Comparison of ENCODE assay signal across 1 cellular context in the genomic region with DNA sequence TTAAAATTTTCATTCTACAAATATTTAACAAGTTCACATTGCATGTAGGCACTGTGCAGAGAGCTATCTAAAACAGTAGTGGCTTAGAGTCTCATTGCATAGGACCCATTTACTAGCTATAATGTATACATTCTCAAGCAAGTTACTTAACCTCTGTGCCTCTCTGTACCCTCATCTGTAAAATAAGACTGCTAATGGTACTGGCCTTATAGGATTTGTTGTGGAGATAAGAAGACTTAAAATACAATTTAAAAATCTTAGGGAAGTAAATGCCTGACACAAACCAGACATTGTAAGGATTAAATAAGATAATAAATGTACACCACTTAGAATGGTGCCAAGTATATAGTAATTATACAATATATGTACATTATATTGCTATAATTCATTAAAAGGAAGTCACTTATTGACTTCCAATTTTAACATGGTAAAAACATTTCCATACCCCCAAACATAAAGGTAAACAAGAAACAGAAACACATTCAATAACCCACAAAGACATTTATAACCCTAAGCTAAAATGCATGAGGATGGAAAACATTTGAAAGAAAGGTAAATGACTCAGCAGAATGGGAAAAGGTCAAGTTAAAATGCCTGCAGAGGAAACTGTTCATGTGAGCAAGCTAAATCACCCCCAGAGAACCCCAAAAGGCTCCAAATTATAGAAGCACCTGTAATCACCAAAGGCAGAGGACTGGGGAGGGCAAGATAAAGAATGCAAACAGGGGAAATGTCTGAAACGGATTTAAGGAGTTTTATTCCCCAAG.
TF ChIP-seq lines count a peak whose summit lies in the region.

No MANE protein-coding gene starts in this region.

TF ChIP-seq in HCT116, 20 proteins besides CTCF, POLR2A, EP300 and RAD21:
- TF ChIP-seq ELF1 (IDR thresholded peaks at IDR 0.05; ENCODE audit: borderline replicate concordance, low read depth) (no peak), SRF (IDR thresholded peaks at IDR 0.05; ENCODE audit: low read depth) (no peak), ATF3 (IDR thresholded peaks at IDR 0.05) (no peak), EGR1 (IDR thresholded peaks at IDR 0.05; ENCODE audit: low read depth) (0 out of 2 replicates have a peak, but pooled peaks have one; percentile 4), SP1 (IDR thresholded peaks at IDR 0.05; ENCODE audit: low read depth) (no peak), EZH2 (IDR thresholded peaks at IDR 0.05) (no peak), FOSL1 (IDR thresholded peaks at IDR 0.05; ENCODE audit: low read depth) (peak; percentile 25; the same call in 1 of the 2 replicates), YY1 (IDR thresholded peaks at IDR 0.05; ENCODE audit: extremely low read depth, insufficient replicate concordance, low read depth, low read length) (no peak)
- TF ChIP-seq, protein P1, sequence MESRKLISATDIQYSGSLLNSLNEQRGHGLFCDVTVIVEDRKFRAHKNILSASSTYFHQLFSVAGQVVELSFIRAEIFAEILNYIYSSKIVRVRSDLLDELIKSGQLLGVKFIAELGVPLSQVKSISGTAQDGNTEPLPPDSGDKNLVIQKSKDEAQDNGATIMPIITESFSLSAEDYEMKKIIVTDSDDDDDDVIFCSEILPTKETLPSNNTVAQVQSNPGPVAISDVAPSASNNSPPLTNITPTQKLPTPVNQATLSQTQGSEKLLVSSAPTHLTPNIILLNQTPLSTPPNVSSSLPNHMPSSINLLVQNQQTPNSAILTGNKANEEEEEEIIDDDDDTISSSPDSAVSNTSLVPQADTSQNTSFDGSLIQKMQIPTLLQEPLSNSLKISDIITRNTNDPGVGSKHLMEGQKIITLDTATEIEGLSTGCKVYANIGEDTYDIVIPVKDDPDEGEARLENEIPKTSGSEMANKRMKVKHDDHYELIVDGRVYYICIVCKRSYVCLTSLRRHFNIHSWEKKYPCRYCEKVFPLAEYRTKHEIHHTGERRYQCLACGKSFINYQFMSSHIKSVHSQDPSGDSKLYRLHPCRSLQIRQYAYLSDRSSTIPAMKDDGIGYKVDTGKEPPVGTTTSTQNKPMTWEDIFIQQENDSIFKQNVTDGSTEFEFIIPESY (IDR thresholded peaks at IDR 0.05; ENCODE audit: extremely low read depth, insufficient replicate concordance, low read length) = no peak
- TF ChIP-seq, protein P2, sequence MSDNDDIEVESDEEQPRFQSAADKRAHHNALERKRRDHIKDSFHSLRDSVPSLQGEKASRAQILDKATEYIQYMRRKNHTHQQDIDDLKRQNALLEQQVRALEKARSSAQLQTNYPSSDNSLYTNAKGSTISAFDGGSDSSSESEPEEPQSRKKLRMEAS (IDR thresholded peaks at IDR 0.05) = no peak
- TF ChIP-seq, protein P3, sequence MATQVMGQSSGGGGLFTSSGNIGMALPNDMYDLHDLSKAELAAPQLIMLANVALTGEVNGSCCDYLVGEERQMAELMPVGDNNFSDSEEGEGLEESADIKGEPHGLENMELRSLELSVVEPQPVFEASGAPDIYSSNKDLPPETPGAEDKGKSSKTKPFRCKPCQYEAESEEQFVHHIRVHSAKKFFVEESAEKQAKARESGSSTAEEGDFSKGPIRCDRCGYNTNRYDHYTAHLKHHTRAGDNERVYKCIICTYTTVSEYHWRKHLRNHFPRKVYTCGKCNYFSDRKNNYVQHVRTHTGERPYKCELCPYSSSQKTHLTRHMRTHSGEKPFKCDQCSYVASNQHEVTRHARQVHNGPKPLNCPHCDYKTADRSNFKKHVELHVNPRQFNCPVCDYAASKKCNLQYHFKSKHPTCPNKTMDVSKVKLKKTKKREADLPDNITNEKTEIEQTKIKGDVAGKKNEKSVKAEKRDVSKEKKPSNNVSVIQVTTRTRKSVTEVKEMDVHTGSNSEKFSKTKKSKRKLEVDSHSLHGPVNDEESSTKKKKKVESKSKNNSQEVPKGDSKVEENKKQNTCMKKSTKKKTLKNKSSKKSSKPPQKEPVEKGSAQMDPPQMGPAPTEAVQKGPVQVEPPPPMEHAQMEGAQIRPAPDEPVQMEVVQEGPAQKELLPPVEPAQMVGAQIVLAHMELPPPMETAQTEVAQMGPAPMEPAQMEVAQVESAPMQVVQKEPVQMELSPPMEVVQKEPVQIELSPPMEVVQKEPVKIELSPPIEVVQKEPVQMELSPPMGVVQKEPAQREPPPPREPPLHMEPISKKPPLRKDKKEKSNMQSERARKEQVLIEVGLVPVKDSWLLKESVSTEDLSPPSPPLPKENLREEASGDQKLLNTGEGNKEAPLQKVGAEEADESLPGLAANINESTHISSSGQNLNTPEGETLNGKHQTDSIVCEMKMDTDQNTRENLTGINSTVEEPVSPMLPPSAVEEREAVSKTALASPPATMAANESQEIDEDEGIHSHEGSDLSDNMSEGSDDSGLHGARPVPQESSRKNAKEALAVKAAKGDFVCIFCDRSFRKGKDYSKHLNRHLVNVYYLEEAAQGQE (IDR thresholded peaks at IDR 0.05; ENCODE audit: low read depth) = no peak
